In genomic region chr4:102299708-102300107, GRCh38 we compare ENCODE assay signal across 8 cellular contexts. TPM values are rescaled to one million over a fixed set of nuclear protein-coding genes. Genes with fewer than 3 reads are reported as not detected.
A peak's percentile ranks its signal among the peaks of the same experiment; 100 is the strongest.
DNase-seq lines count a peak whose midpoint lies in the region; ATAC-seq lines count a peak whose summit lies in the region.

No MANE protein-coding gene starts in this region.

- H3K18ac ChIP-seq in mesendoderm (ENCODE audit: low read length) = peak overlapping the region; percentile 92

- peak; percentile 42 for DNase-seq in activated CD4-positive, alpha-beta T cell treated with anti-CD3 and anti-CD28 coated beads for 36 hours
- DNase-seq in activated CD4-positive, alpha-beta T cell treated with anti-CD3 and anti-CD28 coated beads for 1 hour = no peak
- DNase-seq in RPMI8226 = peak; percentile 25
- DNase-seq in dermis microvascular lymphatic vessel endothelial cell (ENCODE audit: low read depth in 2 of 2) = peak; percentile 1 to 40
- DNase-seq in mesendoderm = peak; percentile 96

- H3K36me3 ChIP-seq in mesendoderm (ENCODE audit: control insufficient read depth, insufficient read depth, low read length) = no peaks in the 10 kb centered on the region

- H3K56ac ChIP-seq in mesendoderm (ENCODE audit: low read length) = peak overlapping the region; percentile 39

- no peaks in the 10 kb centered on the region for H3K4me1 ChIP-seq in mesendoderm (ENCODE audit: control insufficient read depth, low read depth, low read length)

- H3K27ac ChIP-seq in mesendoderm (ENCODE audit: low read depth, low read length) = no peak overlapping the region

- H4K8ac ChIP-seq in mesendoderm (ENCODE audit: low read depth, low read length) = peak overlapping the region; percentile 94

- H2AK5ac ChIP-seq in mesendoderm (ENCODE audit: low read length) = no peak overlapping the region

- no peak overlapping the region for H3K4me3 Mint-ChIP-seq in activated CD4-positive, alpha-beta T cell treated with anti-CD3 and anti-CD28 coated beads for 36 hours

- peaks cover 1% of the 10 kb centered on the region for H3K4me1 Mint-ChIP-seq in activated CD4-positive, alpha-beta T cell treated with anti-CD3 and anti-CD28 coated beads for 36 hours

- no peaks in the 10 kb centered on the region for H3K9me3 Mint-ChIP-seq in activated CD4-positive, alpha-beta T cell treated with anti-CD3 and anti-CD28 coated beads for 36 hours (ENCODE audit: low read depth)

- no peak overlapping the region for H2BK15ac ChIP-seq in mesendoderm (replicated peaks; ENCODE audit: low read depth)

- H3K79me1 ChIP-seq in mesendoderm (ENCODE audit: low read length) = no peaks in the 10 kb centered on the region

- no peak overlapping the region for H4K5ac ChIP-seq in mesendoderm (ENCODE audit: low read length)

- no peaks in the 10 kb centered on the region for H3K27me3 ChIP-seq in mesendoderm (ENCODE audit: insufficient read depth, low read length, poor library complexity)

- H3K36me3 Mint-ChIP-seq in activated CD4-positive, alpha-beta T cell treated with anti-CD3 and anti-CD28 coated beads for 36 hours (ENCODE audit: low read depth) = peaks cover 37% of the 10 kb centered on the region

- H2BK120ac ChIP-seq in mesendoderm (ENCODE audit: low read depth, low read length) = no peak overlapping the region

- H2BK5ac ChIP-seq in mesendoderm (ENCODE audit: low read length) = no peak overlapping the region

- no peak overlapping the region for H3K4me2 ChIP-seq in mesendoderm (ENCODE audit: low read length)

- H3K27ac Mint-ChIP-seq in activated CD4-positive, alpha-beta T cell treated with anti-CD3 and anti-CD28 coated beads for 36 hours = no peak overlapping the region

- no peaks in the 10 kb centered on the region for H3K79me2 ChIP-seq in mesendoderm (ENCODE audit: control insufficient read depth, insufficient read depth, low read length)

- peak; percentile 88 for ATAC-seq in activated CD4-positive, alpha-beta T cell treated with anti-CD3 and anti-CD28 coated beads for 36 hours
- ATAC-seq in GM19467 (IDR thresholded peaks at IDR 0.05; ENCODE audit: unreplicated experiment) (peak; percentile 80), HG03439 (IDR thresholded peaks at IDR 0.05; ENCODE audit: unreplicated experiment) (peak; percentile 85), esophagus mucosa (no peak)

- no peak overlapping the region for H3K23ac ChIP-seq in mesendoderm (ENCODE audit: low read length)

- H3K4me3 ChIP-seq in mesendoderm (ENCODE audit: low read length) = no peak overlapping the region

- CTCF ChIA-PET in activated CD4-positive, alpha-beta T cell treated with anti-CD3 and anti-CD28 coated beads for 36 hours (lab: Charles Lee) = interaction anchor here (0.6 to 1.6 kb wide), 11 partner anchors 9 to 566 kb away, joined by 3 to 4 read pairs (median 3); no protein-coding TSS in a partner anchor

- no peak overlapping the region for H3K4ac ChIP-seq in mesendoderm (ENCODE audit: low read depth, low read length)

- intact Hi-C loops in activated CD4-positive, alpha-beta T cell treated with anti-CD3 and anti-CD28 coated beads for 36 hours (cut with DNase I, micrococcal nuclease) = loop anchor here in 1 of 2 experiments (2.0 kb wide), 1 partner anchor 41 kb away; no protein-coding TSS in a partner anchor

- no CpG with 5 or more reads among the region's 4 CpGs for WGBS in mesendoderm (ENCODE audit: extremely low coverage, insufficient coverage, low lambda C conversion rate)

- H3K9ac ChIP-seq in mesendoderm (ENCODE audit: low read length) = no peak overlapping the region

- POLR2A ChIA-PET in activated CD4-positive, alpha-beta T cell treated with anti-CD3 and anti-CD28 coated beads for 36 hours (lab: Charles Lee) = no interaction called here

- no peaks in the 10 kb centered on the region for H3K27me3 Mint-ChIP-seq in activated CD4-positive, alpha-beta T cell treated with anti-CD3 and anti-CD28 coated beads for 36 hours

RNA-seq across cellular contexts. Expression of gene SLC39A8, which starts 45.6 kb away (rescaled TPM):
- total RNA-seq in activated CD4-positive, alpha-beta T cell treated with anti-CD3 and anti-CD28 coated beads for 36 hours = 10 to 100 TPM; 46.9 to 53.5 TPM
- total RNA-seq in dermis microvascular lymphatic vessel endothelial cell = 3.9 and 6.2 TPM in 2 replicates
- polyA plus RNA-seq in mesendoderm (2013, experiment 1 of 2) = 99.2 TPM
- polyA plus RNA-seq in mesendoderm (2013, experiment 2 of 2) = 97.9 TPM
- total RNA-seq in esophagus mucosa = 3.1 TPM
